In the genomic region with DNA sequence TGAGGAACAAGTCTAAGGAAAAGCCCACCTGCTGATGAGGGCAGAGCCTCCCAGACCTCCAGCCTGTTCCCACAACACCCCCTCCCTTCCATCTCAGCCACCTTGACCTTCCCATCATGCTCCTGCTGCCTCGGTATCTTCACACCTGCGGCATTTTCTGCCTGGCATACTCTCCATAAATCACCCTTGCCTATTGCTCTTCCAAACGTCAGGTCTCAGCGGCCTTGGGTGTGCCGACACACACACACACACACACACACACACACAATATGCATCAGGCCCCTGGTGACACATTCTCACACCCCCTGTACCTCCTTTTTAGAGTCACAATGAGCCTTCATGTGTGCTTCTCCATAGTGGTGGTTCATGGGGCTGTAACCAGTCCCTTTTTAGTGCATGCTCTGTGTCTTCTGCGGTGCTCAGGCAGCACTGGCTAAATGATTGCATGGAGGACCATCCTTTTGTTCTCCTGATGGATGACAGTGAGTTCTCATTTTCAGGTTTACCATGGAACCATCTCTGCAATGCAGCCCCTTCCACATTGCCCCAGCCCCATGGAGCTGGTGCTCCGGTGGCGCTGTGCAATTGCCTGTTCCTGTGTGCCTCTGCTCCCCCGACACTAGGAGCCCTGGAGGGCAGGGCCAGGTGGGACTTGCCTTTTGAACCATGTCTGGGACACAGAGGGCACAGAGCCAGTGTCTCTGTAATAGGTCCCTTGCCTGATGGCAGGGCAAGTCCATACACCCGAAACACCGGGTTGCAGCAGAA, we compare ENCODE assay signal across 1 cellular context.
TF ChIP-seq lines count a peak whose summit lies in the region.

No MANE protein-coding gene starts in this region.

TF ChIP-seq in SK-N-SH, 30 proteins besides CTCF, POLR2A, EP300 and RAD21:
- TF ChIP-seq, protein P1, sequence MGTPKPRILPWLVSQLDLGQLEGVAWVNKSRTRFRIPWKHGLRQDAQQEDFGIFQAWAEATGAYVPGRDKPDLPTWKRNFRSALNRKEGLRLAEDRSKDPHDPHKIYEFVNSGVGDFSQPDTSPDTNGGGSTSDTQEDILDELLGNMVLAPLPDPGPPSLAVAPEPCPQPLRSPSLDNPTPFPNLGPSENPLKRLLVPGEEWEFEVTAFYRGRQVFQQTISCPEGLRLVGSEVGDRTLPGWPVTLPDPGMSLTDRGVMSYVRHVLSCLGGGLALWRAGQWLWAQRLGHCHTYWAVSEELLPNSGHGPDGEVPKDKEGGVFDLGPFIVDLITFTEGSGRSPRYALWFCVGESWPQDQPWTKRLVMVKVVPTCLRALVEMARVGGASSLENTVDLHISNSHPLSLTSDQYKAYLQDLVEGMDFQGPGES (IDR thresholded peaks at IDR 0.05; ENCODE audit: low read depth, low read length): no peak
- TF ChIP-seq PBX3 (IDR thresholded peaks at IDR 0.05): no peak
- TF ChIP-seq SMC3 (IDR thresholded peaks at IDR 0.05; ENCODE audit: low read depth, low read length): no peak
- TF ChIP-seq GABPA (IDR thresholded peaks at IDR 0.05; ENCODE audit: low read depth): no peak
- no peak for TF ChIP-seq GATA2 (CRISPR knock-in tag; IDR thresholded peaks at IDR 0.05)
